17 cellular contexts compared by ENCODE assay signal in the genomic region with DNA sequence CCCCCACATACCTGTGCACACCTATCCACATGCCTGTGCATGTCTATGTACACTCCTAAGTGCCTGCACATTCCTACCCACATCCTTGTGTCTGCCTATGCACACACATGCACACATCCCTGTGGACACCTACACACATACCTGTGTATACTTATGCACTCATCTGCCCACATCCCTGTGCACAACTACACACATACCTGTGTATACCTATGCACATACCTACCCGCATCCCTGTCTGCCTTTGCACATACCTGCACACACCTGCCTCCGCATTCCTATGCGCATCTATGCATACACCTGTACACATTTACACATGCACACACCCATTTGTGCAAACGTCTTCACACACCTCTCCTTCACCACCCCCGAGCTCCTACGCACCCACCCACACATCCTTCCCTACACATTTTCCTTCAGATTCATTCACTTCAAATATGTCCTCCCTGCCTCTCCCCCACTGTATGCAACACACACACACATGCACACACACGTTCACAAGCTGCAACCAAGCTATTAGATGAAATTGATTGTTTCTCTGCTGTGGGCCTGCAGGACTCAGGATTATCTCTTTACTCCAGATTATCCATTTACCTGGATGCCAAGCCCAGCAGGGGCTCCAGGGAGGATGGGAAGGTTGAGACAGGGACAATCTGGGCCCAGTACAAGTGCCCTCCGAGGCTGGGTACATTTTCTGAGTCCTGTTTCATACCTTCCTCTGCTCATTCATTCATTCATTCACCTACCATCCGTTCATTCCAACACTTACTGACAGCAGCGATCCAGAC. TPM values are rescaled to one million over a fixed set of nuclear protein-coding genes. Genes with fewer than 3 reads are reported as not detected.
DNase-seq lines count a peak whose midpoint lies in the region; FAIRE-seq and TF ChIP-seq lines count a peak whose summit lies in the region.
"Had no signal": no experiment of that assay in that cellular context is flagged by ENCODE, and none has a peak within 500 bp of the region (broad histone marks: within the 10 kb centered on the region; RNA-seq: fewer than 3 reads in every experiment).

No MANE protein-coding gene starts in this region.

- TF ChIP-seq POLR2A in erythroblast (IDR thresholded peaks at IDR 0.05; ENCODE audit: low read length): no peak

- TF ChIP-seq CTCF in neural cell (IDR thresholded peaks at IDR 0.05; ENCODE audit: poor library complexity, severe bottlenecking): no peak

- H3K36me3 ChIP-seq in neural cell (ENCODE audit: insufficient read depth, low read length) (no peaks in the 10 kb centered on the region), MG63 (no peaks in the 10 kb centered on the region)
- H3K36me3 ChIP-seq: BLaER1 had no signal

- H3K27ac ChIP-seq in neural cell (ENCODE audit: low read length): peak overlapping the region; percentile 26
- H3K27ac ChIP-seq: 22Rv1, BLaER1, HL-60, KMS-11 had no signal

- FAIRE-seq in HTR-8/SVneo (lab: Jason Lieb, UNC): peak; percentile 74

- no peak overlapping the region for H3K4me2 ChIP-seq in neural cell (ENCODE audit: low read length)
- H3K4me2 ChIP-seq: BLaER1, KMS-11 had no signal

- H3K27me3 ChIP-seq in neural cell (ENCODE audit: insufficient read depth, low read depth, low read length) (no peaks in the 10 kb centered on the region), MG63 (no peaks in the 10 kb centered on the region)
- H3K27me3 ChIP-seq: BLaER1 had no signal

- H2AFZ ChIP-seq in neural cell (ENCODE audit: low read depth, low read length): no peak overlapping the region

- H3F3A ChIP-seq in neural cell (ENCODE audit: insufficient read depth, low read length, poor library complexity, severe bottlenecking): no peaks in the 10 kb centered on the region

- peaks cover 14% of the 10 kb centered on the region for H3K79me2 ChIP-seq in neural cell (replicated peaks; ENCODE audit: insufficient read depth, low read length)

- DNase-seq in NCI-H82 (lab: John Stamatoyannopoulos, UW) (peak; percentile 58), NCI-H82 treated with DMSO at 0.1 percent for 48 hours (lab: John Stamatoyannopoulos, UW; ENCODE audit: unreplicated experiment) (no peak), HTR-8/SVneo (ENCODE audit: insufficient read length, low spot score) (no peak), erythroblast (lab: John Stamatoyannopoulos, UW) (peak; percentile 11 to 15), middle frontal gyrus (ENCODE audit: extremely low spot score, low spot score) (no peak), MG63 (no peak)
- DNase-seq in activated effector memory CD4-positive, alpha-beta T cell treated with anti-CD3 and anti-CD28 coated beads, Interleukin-2, amount 50 U/mL, for 16 hours: no peak
- DNase-seq: CD8-positive, alpha-beta memory T cell; NCI-H1092 treated with DMSO at 0.1 percent for 48 hours; NCI-H1694 treated with DMSO at 0.1 percent for 48 hours; NCI-H69; PC-3 had no signal

- no peaks in the 10 kb centered on the region for H4K20me1 ChIP-seq in neural cell (ENCODE audit: insufficient read depth)
- H4K20me1 ChIP-seq: BLaER1 had no signal

- no peak for TF ChIP-seq RAD21 in neural cell (conservative IDR thresholded peaks at IDR 0.05)

- H3K9me3 ChIP-seq in neural cell (ENCODE audit: low read length): no peaks in the 10 kb centered on the region
- no peaks in the 10 kb centered on the region for H3K9me3 ChIP-seq in MG63
- H3K9me3 ChIP-seq: BLaER1 had no signal

- no peaks in the 10 kb centered on the region for H3K9me2 ChIP-seq in neural cell (ENCODE audit: insufficient read depth, low read length)

- TF ChIP-seq EP300 in neural cell (conservative IDR thresholded peaks at IDR 0.05; ENCODE audit: poor library complexity, severe bottlenecking): no peak

- H3K4me3 ChIP-seq in neural cell (ENCODE audit: low read length) (no peak overlapping the region), MG63 (no peak overlapping the region)
- H3K4me3 ChIP-seq: BLaER1 had no signal

- H3K9ac ChIP-seq in neural cell (ENCODE audit: low read length): no peak overlapping the region
- H3K9ac ChIP-seq: BLaER1, KMS-11 had no signal

TF ChIP-seq in neural cell, 6 proteins besides CTCF, POLR2A, EP300 and RAD21:
- TF ChIP-seq SMC3 (conservative IDR thresholded peaks at IDR 0.05; ENCODE audit: poor library complexity) (no peak), TAF1 (IDR thresholded peaks at IDR 0.05; ENCODE audit: low read depth) (no peak), MXI1 (conservative IDR thresholded peaks at IDR 0.05; ENCODE audit: poor library complexity, severe bottlenecking) (no peak), POLR2AphosphoS5 (IDR thresholded peaks at IDR 0.05) (no peak), REST (IDR thresholded peaks at IDR 0.05; ENCODE audit: borderline replicate concordance) (no peak), EZH2 (IDR thresholded peaks at IDR 0.05; ENCODE audit: borderline replicate concordance, insufficient read depth, low read length, poor library complexity, severe bottlenecking) (no peak)
TF ChIP-seq in neural cell: peak in this region for 0.

RNA-seq across cellular contexts. Expression of gene TSPAN18, which starts 53.2 kb away (rescaled TPM):
- 8.4 and 9.4 TPM in 2 replicates for polyA plus RNA-seq in neural cell
- 23.4 and 26.5 TPM in 2 replicates for polyA minus RNA-seq in neural cell
- total RNA-seq in MG63 (2014; rRNA removed; shearing (Covaris generic); ENCODE audit: low replicate concordance): 0.15 and 0.95 TPM in 2 replicates
- total RNA-seq: PC-3 had no signal

Comparison
In these comparisons a context has a peak if more than half of its experiments do, and no peak if none do; other contexts are left out.
1. DNase-seq: peak in NCI-H82 (single experiment) and erythroblast (2 of 2); none in NCI-H82 treated with DMSO at 0.1 percent for 48 hours (single experiment), HTR-8/SVneo (single experiment), middle frontal gyrus (single experiment), MG63 (single experiment) and activated effector memory CD4-positive, alpha-beta T cell treated with anti-CD3 and anti-CD28 coated beads, Interleukin-2, amount 50 U/mL, for 16 hours (single experiment).